Comparison of ENCODE assay signal across 8 cellular contexts in genomic region chr1:236523704-236524141, GRCh38. TPM values are rescaled to one million over a fixed set of nuclear protein-coding genes. Genes with fewer than 3 reads are reported as not detected.
DNase-seq lines count a peak whose midpoint lies in the region; ATAC-seq and TF ChIP-seq lines count a peak whose summit lies in the region.

LGALS8 (plus strand) TSS chr1:236523982; CDS start chr1:236526071, 2,089 bp downstream.

- H3K4me3 Mint-ChIP-seq in naive thymus-derived CD4-positive, alpha-beta T cell, result peak within 1 kb of the TSS; percentile 93 to 100 (median 99)
- peak within 1 kb of the TSS; percentile 96 for H3K4me3 Mint-ChIP-seq in stimulated activated memory B cell treated with anti-CD40 and anti-IgM and Interleukin-4, amounts not matched to agents 10 μg/mL and 1 μg/mL and 100 μg/mL, for 72 hours

- H3K36me3 Mint-ChIP-seq in naive thymus-derived CD4-positive, alpha-beta T cell, result peaks cover 5 to 26% (median 18%) of the 10 kb centered on the region in 5 donors
- peaks cover 16% of the 10 kb centered on the region for H3K36me3 Mint-ChIP-seq in stimulated activated memory B cell treated with anti-CD40 and anti-IgM and Interleukin-4, amounts not matched to agents 10 μg/mL and 1 μg/mL and 100 μg/mL, for 72 hours

- no peak for DNase-seq in Panc1 (ENCODE audit: low read depth, low spot score)
- DNase-seq in activated T-helper 1 cell treated with Interleukin-2 at 50 U/mL for 16 hours (ENCODE audit: low read depth), result peak; percentile 77
- peak; percentile 90 for DNase-seq in fibroblast of gingiva (ENCODE audit: low read depth)
- DNase-seq in naive thymus-derived CD4-positive, alpha-beta T cell, result peak; percentile 68 to 87 (median 83)

- H3K4me3 ChIP-seq in Panc1 (ENCODE audit: low read depth in 2 of 2, low read length in 2 of 2), result peak within 1 kb of the TSS; percentile 80 to 96
- H3K4me3 ChIP-seq in naive thymus-derived CD4-positive, alpha-beta T cell (ENCODE audit: low read length), result peak within 1 kb of the TSS; percentile 70

- H3K9me3 Mint-ChIP-seq in naive thymus-derived CD4-positive, alpha-beta T cell, result peaks cover 0 to 3% (median 0%) of the 10 kb centered on the region in 11 donors
- H3K9me3 Mint-ChIP-seq in stimulated activated memory B cell treated with anti-CD40 and anti-IgM and Interleukin-4, amounts not matched to agents 10 μg/mL and 1 μg/mL and 100 μg/mL, for 72 hours, result no peaks in the 10 kb centered on the region

- H3K27ac Mint-ChIP-seq in naive thymus-derived CD4-positive, alpha-beta T cell, result peak within 1 kb of the TSS; percentile 97 to 99 (median 98)
- H3K27ac Mint-ChIP-seq in stimulated activated memory B cell treated with anti-CD40 and anti-IgM and Interleukin-4, amounts not matched to agents 10 μg/mL and 1 μg/mL and 100 μg/mL, for 72 hours, result peak within 1 kb of the TSS; percentile 94

- CTCF ChIA-PET in Panc1 (lab: Charles Lee), result no interaction called here
- CTCF ChIA-PET in naive thymus-derived CD4-positive, alpha-beta T cell (lab: Charles Lee), result no interaction called here

- ATAC-seq in GM19395 (IDR thresholded peaks at IDR 0.05; ENCODE audit: unreplicated experiment) (peak; percentile 70), HG03558 (IDR thresholded peaks at IDR 0.05; ENCODE audit: extremely low read depth, unreplicated experiment) (peak; percentile 22), Panc1 (peak; percentile 89)
- ATAC-seq in naive thymus-derived CD4-positive, alpha-beta T cell, result peak; percentile 90
- peak; percentile 82 for ATAC-seq in stimulated activated memory B cell treated with anti-CD40 and anti-IgM and Interleukin-4, amounts not matched to agents 10 μg/mL and 1 μg/mL and 100 μg/mL, for 72 hours

- H3K4me1 ChIP-seq in Panc1 (ENCODE audit: control insufficient read depth, insufficient read depth, low read length), result peaks cover 41% of the 10 kb centered on the region
- H3K4me1 ChIP-seq in naive thymus-derived CD4-positive, alpha-beta T cell (ENCODE audit: control insufficient read depth in 2 of 2, insufficient read depth in 2 of 2, low read length in 2 of 2), result peaks cover 4 to 5% of the 10 kb centered on the region in 2 donors

- in situ Hi-C loops in Panc1 (cut with HindIII; ENCODE audit: low pct_unique_long_range_greater_than_20kb, low sequenced_read_pairs), result no loop called here

- POLR2A ChIA-PET in Panc1 (lab: Charles Lee), result no interaction called here
- POLR2A ChIA-PET in naive thymus-derived CD4-positive, alpha-beta T cell (lab: Charles Lee), result interaction anchor here (1.0 kb wide), 1 partner anchor 21 kb away, joined by 3 read pairs; no protein-coding TSS in a partner anchor

- H3K27me3 ChIP-seq in Panc1 (ENCODE audit: control insufficient read depth, insufficient read depth, low read length), result no peaks in the 10 kb centered on the region
- H3K27me3 ChIP-seq in naive thymus-derived CD4-positive, alpha-beta T cell (ENCODE audit: control insufficient read depth in 2 of 2, insufficient read depth in 2 of 2, low read length in 2 of 2), result no peaks in the 10 kb centered on the region

- no TSS peak for BruUV-seq in Panc1 (replicated peaks; lab: Mats Ljungman, UMichigan)

- peak within 1 kb of the TSS; percentile 95 for H3K27ac ChIP-seq in C4-2B
- peak within 1 kb of the TSS; percentile 100 for H3K27ac ChIP-seq in Panc1 (ENCODE audit: low read length)
- H3K27ac ChIP-seq in naive thymus-derived CD4-positive, alpha-beta T cell (ENCODE audit: low read depth, low read length), result peak within 1 kb of the TSS; percentile 87

- H3K36me3 ChIP-seq in Panc1 (ENCODE audit: control insufficient read depth, insufficient read depth, low read length), result peaks cover 12% of the 10 kb centered on the region
- H3K36me3 ChIP-seq in naive thymus-derived CD4-positive, alpha-beta T cell (ENCODE audit: control insufficient read depth in 2 of 3, insufficient read depth in 3 of 3, low read length in 3 of 3), result peaks cover 0 to 22% (median 5%) of the 10 kb centered on the region in 3 experiments

- intact Hi-C loops in Panc1 (cut with micrococcal nuclease; ENCODE audit: unreplicated experiment), result loop anchor here (5.0 kb wide), 1 partner anchor 126 kb away; no protein-coding TSS in a partner anchor
- intact Hi-C loops in naive thymus-derived CD4-positive, alpha-beta T cell (cut with micrococcal nuclease), result loop anchor here (1.0 to 5.0 kb wide), 12 partner anchors 7 to 1019 kb away; partner anchors contain the start of genes HEATR1 (in 2 of the 2), MTR (in 2 of the 2), B3GALNT2 (in 1 of the 2) and EDARADD (in 1 of the 2)

- H3K27me3 Mint-ChIP-seq in naive thymus-derived CD4-positive, alpha-beta T cell, result peaks cover 0 to 3% (median 0%) of the 10 kb centered on the region in 5 donors
- H3K27me3 Mint-ChIP-seq in stimulated activated memory B cell treated with anti-CD40 and anti-IgM and Interleukin-4, amounts not matched to agents 10 μg/mL and 1 μg/mL and 100 μg/mL, for 72 hours, result no peaks in the 10 kb centered on the region

- peaks cover 8 to 38% (median 35%) of the 10 kb centered on the region in 7 donors for H3K4me1 Mint-ChIP-seq in naive thymus-derived CD4-positive, alpha-beta T cell
- H3K4me1 Mint-ChIP-seq in stimulated activated memory B cell treated with anti-CD40 and anti-IgM and Interleukin-4, amounts not matched to agents 10 μg/mL and 1 μg/mL and 100 μg/mL, for 72 hours, result peaks cover 11% of the 10 kb centered on the region

- no peaks in the 10 kb centered on the region for H3K9me3 ChIP-seq in Panc1 (ENCODE audit: control insufficient read depth, insufficient read depth, low read depth, low read length)
- no peaks in the 10 kb centered on the region for H3K9me3 ChIP-seq in naive thymus-derived CD4-positive, alpha-beta T cell (ENCODE audit: control insufficient read depth in 2 of 3, low read length in 3 of 3)

- TF ChIP-seq CTCF in C4-2B (conservative IDR thresholded peaks at IDR 0.05), result no peak
- no peak for TF ChIP-seq CTCF in Panc1 (IDR thresholded peaks at IDR 0.05)

RNA-seq across cellular contexts. Expression of gene LGALS8, which starts in this region (rescaled TPM):
- total RNA-seq in Panc1 (2021; ENCODE audit: unreplicated experiment), result 221 TPM
- polyA plus RNA-seq in Panc1 (2012; ENCODE audit: insufficient read length), result 242 TPM
- total RNA-seq in naive thymus-derived CD4-positive, alpha-beta T cell, result 100 to 1,000 TPM; 114 to 143 (median 134) TPM
- polyA plus RNA-seq in naive thymus-derived CD4-positive, alpha-beta T cell, result 10 to 100 TPM; 41.3 to 45.0 TPM

Comparison
In these comparisons a context has a peak if more than half of its experiments do, and no peak if none do; other contexts are left out.
1. ATAC-seq: peak in every context shown above with its lines; median percentile 90 in naive thymus-derived CD4-positive, alpha-beta T cell; 89 in Panc1; 82 in stimulated activated memory B cell treated with anti-CD40 and anti-IgM and Interleukin-4, amounts not matched to agents 10 μg/mL and 1 μg/mL and 100 μg/mL, for 72 hours; 70 in GM19395; 22 in HG03558.